26 cellular contexts compared by ENCODE assay signal in the genomic region with DNA sequence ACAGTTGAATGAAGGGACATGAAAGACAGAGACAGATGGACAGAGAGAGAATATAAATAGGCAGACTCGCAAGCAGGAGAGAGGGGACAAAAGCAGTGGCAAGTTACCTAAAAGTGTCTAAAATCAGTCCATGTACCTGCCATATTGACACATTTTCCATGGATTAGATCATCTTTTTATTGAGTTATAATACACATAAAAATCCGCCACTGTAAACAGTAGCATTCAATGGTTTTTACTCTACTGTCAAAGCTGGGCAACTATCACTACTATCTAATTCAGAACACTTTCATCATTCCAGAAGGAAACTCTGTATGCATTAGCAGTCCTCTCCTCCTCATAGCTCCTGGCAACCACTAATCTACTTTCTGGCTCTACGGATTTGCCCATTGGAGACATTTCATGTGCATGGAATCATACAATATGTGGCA. TPM values are rescaled to one million over a fixed set of nuclear protein-coding genes. Genes with fewer than 3 reads are reported as not detected.
A peak's percentile ranks its signal among the peaks of the same experiment; 100 is the strongest.
DNase-seq lines count a peak whose midpoint lies in the region; ATAC-seq and TF ChIP-seq lines count a peak whose summit lies in the region.
"Had no signal": no experiment of that assay in that cellular context is flagged by ENCODE, and none has a peak within 500 bp of the region (broad histone marks: within the 10 kb centered on the region; RNA-seq: fewer than 3 reads in every experiment).

No MANE protein-coding gene starts in this region.

- POLR2A ChIA-PET in activated CD4-positive, alpha-beta memory T cell treated with anti-CD3 and anti-CD28 coated beads for 36 hours (lab: Charles Lee) = interaction anchor here (1.8 kb wide), 1 partner anchor 10 kb away, joined by 9 read pairs; a partner anchor contains a TSS
- POLR2A ChIA-PET in A673 (lab: Charles Lee; ENCODE audit: low non-redundant PET) = no interaction called here

- H3K4me1 ChIP-seq in trophoblast cell (ENCODE audit: control insufficient read depth in 1 of 2, insufficient read depth in 2 of 2, low read length in 2 of 2) (no peaks in the 10 kb centered on the region), A673 (ENCODE audit: insufficient read depth, low read length, poor library complexity, severe bottlenecking) (no peaks in the 10 kb centered on the region)
- H3K4me1 ChIP-seq: BLaER1, Caco-2, Peyer's patch, SJCRH30 had no signal

- no peak overlapping the region for H2AFZ ChIP-seq in trophoblast cell (ENCODE audit: insufficient read depth, low read length, poor library complexity)

- H3K9ac ChIP-seq in trophoblast cell (ENCODE audit: low read length) = no peak overlapping the region
- H3K9ac ChIP-seq: BLaER1 had no signal

- no peak overlapping the region for H3K4me2 ChIP-seq in trophoblast cell (ENCODE audit: low read length)
- H3K4me2 ChIP-seq: BLaER1 had no signal

- no peak overlapping the region for H4K91ac ChIP-seq in trophoblast cell (ENCODE audit: low read depth, low read length)

- no peak overlapping the region for H3K23ac ChIP-seq in trophoblast cell (ENCODE audit: low read length)

- H2AK5ac ChIP-seq in trophoblast cell (ENCODE audit: low read length) = no peak overlapping the region

- no peak overlapping the region for H3K27ac ChIP-seq in trophoblast cell (ENCODE audit: low read depth, low read length)
- no peak overlapping the region for H3K27ac ChIP-seq in A673 (ENCODE audit: low read depth, low read length, poor library complexity, severe bottlenecking)
- H3K27ac ChIP-seq: BLaER1, SJCRH30 had no signal

- H3K4ac ChIP-seq in trophoblast cell (ENCODE audit: low read depth, low read length) = no peak overlapping the region

- BruUV-seq in A673 (replicated peaks; lab: Mats Ljungman, UMichigan) = no TSS peak

- peaks cover 11 to 16% of the 10 kb centered on the region in 2 donors for H3K36me3 Mint-ChIP-seq in activated T-cell treated with anti-CD3 and anti-CD28 coated beads, Interleukin-2, amount 50 U/mL, for 72 hours (ENCODE audit: insufficient read depth in 2 of 2)
- no peaks in the 10 kb centered on the region for H3K36me3 Mint-ChIP-seq in activated T-cell treated with anti-CD3 and anti-CD28 coated beads, Interleukin-2, amount 50 U/mL, for 4 hours (ENCODE audit: insufficient read depth)
- peaks cover 7% of the 10 kb centered on the region for H3K36me3 Mint-ChIP-seq in activated CD4-positive, alpha-beta memory T cell treated with anti-CD3 and anti-CD28 coated beads for 36 hours
- H3K36me3 Mint-ChIP-seq in immature natural killer cell = peaks cover 0 to 6% (median 0%) of the 10 kb centered on the region in 3 donors
- peaks cover 7% of the 10 kb centered on the region for H3K36me3 Mint-ChIP-seq in stimulated activated effector memory CD8-positive, alpha-beta T cell treated with anti-CD3 and anti-CD28 coated beads, Interleukin-12 subunit alpha, Interleukin-12 subunit beta, amount 100 ng/mL, for 72 hours

- CTCF ChIA-PET in activated CD4-positive, alpha-beta memory T cell treated with anti-CD3 and anti-CD28 coated beads for 36 hours (lab: Charles Lee) = interaction anchor here (1.6 kb wide), 1 partner anchor 9 kb away, joined by 7 read pairs; a partner anchor contains a TSS
- CTCF ChIA-PET in A673 (lab: Charles Lee) = no interaction called here

- H3K4me3 ChIP-seq in trophoblast cell (ENCODE audit: low read depth, low read length) (no peak overlapping the region), A673 (ENCODE audit: low read depth, low read length, poor library complexity, severe bottlenecking) (no peak overlapping the region)
- H3K4me3 ChIP-seq: BLaER1, Peyer's patch, SJCRH30 had no signal

- H3K4me3 Mint-ChIP-seq in activated T-cell treated with anti-CD3 and anti-CD28 coated beads, Interleukin-2, amount 50 U/mL, for 72 hours = peak overlapping the region; percentile 46 to 61
- no peak overlapping the region for H3K4me3 Mint-ChIP-seq in activated T-cell treated with anti-CD3 and anti-CD28 coated beads, Interleukin-2, amount 50 U/mL, for 4 hours
- no peak overlapping the region for H3K4me3 Mint-ChIP-seq in activated CD4-positive, alpha-beta memory T cell treated with anti-CD3 and anti-CD28 coated beads for 36 hours
- no peak overlapping the region for H3K4me3 Mint-ChIP-seq in immature natural killer cell
- no peak overlapping the region for H3K4me3 Mint-ChIP-seq in stimulated activated effector memory CD8-positive, alpha-beta T cell treated with anti-CD3 and anti-CD28 coated beads, Interleukin-12 subunit alpha, Interleukin-12 subunit beta, amount 100 ng/mL, for 72 hours
- H3K4me3 Mint-ChIP-seq: CD4-positive, alpha-beta T cell had no signal

- peaks cover 9 to 12% of the 10 kb centered on the region in 2 donors for H3K9me3 Mint-ChIP-seq in activated T-cell treated with anti-CD3 and anti-CD28 coated beads, Interleukin-2, amount 50 U/mL, for 72 hours
- H3K9me3 Mint-ChIP-seq in activated T-cell treated with anti-CD3 and anti-CD28 coated beads, Interleukin-2, amount 50 U/mL, for 4 hours = peaks cover 3% of the 10 kb centered on the region
- H3K9me3 Mint-ChIP-seq in activated CD4-positive, alpha-beta memory T cell treated with anti-CD3 and anti-CD28 coated beads for 36 hours = peaks cover 8% of the 10 kb centered on the region
- H3K9me3 Mint-ChIP-seq in immature natural killer cell = peaks cover 0 to 2% (median 0%) of the 10 kb centered on the region in 6 donors
- H3K9me3 Mint-ChIP-seq in stimulated activated effector memory CD8-positive, alpha-beta T cell treated with anti-CD3 and anti-CD28 coated beads, Interleukin-12 subunit alpha, Interleukin-12 subunit beta, amount 100 ng/mL, for 72 hours = no peaks in the 10 kb centered on the region
- H3K9me3 Mint-ChIP-seq: CD4-positive, alpha-beta T cell had no signal

- no peak overlapping the region for H3K18ac ChIP-seq in trophoblast cell (ENCODE audit: low read length)

- no peaks in the 10 kb centered on the region for H3K36me3 ChIP-seq in trophoblast cell (ENCODE audit: control insufficient read depth in 1 of 2, insufficient read depth in 2 of 2, low read length in 2 of 2)
- H3K36me3 ChIP-seq in A673 (ENCODE audit: insufficient read depth, low read length, poor library complexity, severe bottlenecking) = no peaks in the 10 kb centered on the region
- H3K36me3 ChIP-seq: BLaER1, Peyer's patch, SJCRH30 had no signal

- H2BK5ac ChIP-seq in trophoblast cell (ENCODE audit: low read depth, low read length, poor library complexity) = no peak overlapping the region

- H3K27me3 Mint-ChIP-seq in activated T-cell treated with anti-CD3 and anti-CD28 coated beads, Interleukin-2, amount 50 U/mL, for 72 hours (ENCODE audit: low read depth) = peaks cover 8% of the 10 kb centered on the region
- H3K27me3 Mint-ChIP-seq in activated T-cell treated with anti-CD3 and anti-CD28 coated beads, Interleukin-2, amount 50 U/mL, for 4 hours (ENCODE audit: low read depth) = no peaks in the 10 kb centered on the region
- peaks cover 2% of the 10 kb centered on the region for H3K27me3 Mint-ChIP-seq in activated CD4-positive, alpha-beta memory T cell treated with anti-CD3 and anti-CD28 coated beads for 36 hours
- H3K27me3 Mint-ChIP-seq in immature natural killer cell (ENCODE audit: low read depth in 3 of 3) = peaks cover 4 to 7% (median 6%) of the 10 kb centered on the region in 3 donors
- H3K27me3 Mint-ChIP-seq: CD4-positive, alpha-beta T cell had no signal

- WGBS in trophoblast cell (ENCODE audit: extremely low coverage, insufficient coverage, insufficient read length) = no CpG with 5 or more reads among the region's 3 CpGs

- H2BK12ac ChIP-seq in trophoblast cell (ENCODE audit: low read length) = no peak overlapping the region

- no peak overlapping the region for H2BK120ac ChIP-seq in trophoblast cell (ENCODE audit: insufficient read depth, low read length, poor library complexity)

- intact Hi-C loops in activated CD4-positive, alpha-beta memory T cell treated with anti-CD3 and anti-CD28 coated beads for 36 hours (cut with micrococcal nuclease) = loop anchor here (10.0 kb wide), 1 partner anchor 681 kb away; no protein-coding TSS in a partner anchor
- intact Hi-C loops in A673 (cut with micrococcal nuclease; ENCODE audit: unreplicated experiment) = no loop called here

- H3K14ac ChIP-seq in trophoblast cell (ENCODE audit: low read length) = no peak overlapping the region

- no peak overlapping the region for H4K12ac ChIP-seq in trophoblast cell (ENCODE audit: low read depth, low read length)

- H3K4me1 Mint-ChIP-seq in activated T-cell treated with anti-CD3 and anti-CD28 coated beads, Interleukin-2, amount 50 U/mL, for 72 hours (ENCODE audit: low read depth) = peaks cover 27% of the 10 kb centered on the region
- H3K4me1 Mint-ChIP-seq in activated T-cell treated with anti-CD3 and anti-CD28 coated beads, Interleukin-2, amount 50 U/mL, for 4 hours (ENCODE audit: low read depth) = peaks cover 13% of the 10 kb centered on the region
- peaks cover 13% of the 10 kb centered on the region for H3K4me1 Mint-ChIP-seq in activated CD4-positive, alpha-beta memory T cell treated with anti-CD3 and anti-CD28 coated beads for 36 hours (ENCODE audit: low read depth)
- peaks cover 18 to 24% of the 10 kb centered on the region in 2 donors for H3K4me1 Mint-ChIP-seq in immature natural killer cell
- H3K4me1 Mint-ChIP-seq in stimulated activated effector memory CD8-positive, alpha-beta T cell treated with anti-CD3 and anti-CD28 coated beads, Interleukin-12 subunit alpha, Interleukin-12 subunit beta, amount 100 ng/mL, for 72 hours = peaks cover 22% of the 10 kb centered on the region

- DNase-seq in activated T-cell treated with anti-CD3 and anti-CD28 coated beads, Interleukin-2, amount 50 U/mL, for 72 hours = no peak
- no peak for DNase-seq in activated T-cell treated with anti-CD3 and anti-CD28 coated beads, Interleukin-2, amount 50 U/mL, for 4 hours
- DNase-seq in activated CD4-positive, alpha-beta memory T cell treated with anti-CD3 and anti-CD28 coated beads for 36 hours = no peak
- DNase-seq in immature natural killer cell (no peak), GM03348 (ENCODE audit: low spot score) (no peak), trophoblast cell (no peak), A673 (ENCODE audit: low spot score) (no peak)
- DNase-seq in stimulated activated effector memory CD8-positive, alpha-beta T cell treated with anti-CD3 and anti-CD28 coated beads, Interleukin-12 subunit alpha, Interleukin-12 subunit beta, amount 100 ng/mL, for 72 hours (ENCODE audit: low spot score in 2 of 2) = no peak
- DNase-seq: ACHN; Caco-2; CD4-positive, alpha-beta T cell; DMS 273 treated with DMSO at 0.1 percent for 48 hours; DND-41; IMR-90; Karpas-422; NCI-H1417; NCI-H1694 treated with DMSO at 0.1 percent for 48 hours; NCI-H2081 treated with DMSO at 0.1 percent for 48 hours; NCI-H2171 treated with DMSO at 0.1 percent for 48 hours; NCI-H524 treated with DMSO at 0.1 percent for 48 hours; NCI-H82; Peyer's patch had no signal

- no peak for ATAC-seq in activated T-cell treated with anti-CD3 and anti-CD28 coated beads, Interleukin-2, amount 50 U/mL, for 72 hours (replicated peaks in 1 of 2)
- no peak for ATAC-seq in activated T-cell treated with anti-CD3 and anti-CD28 coated beads, Interleukin-2, amount 50 U/mL, for 4 hours
- ATAC-seq in stimulated activated effector memory CD8-positive, alpha-beta T cell treated with anti-CD3 and anti-CD28 coated beads, Interleukin-12 subunit alpha, Interleukin-12 subunit beta, amount 100 ng/mL, for 72 hours = no peak
- ATAC-seq: HCT116 had no signal

- no peaks in the 10 kb centered on the region for H3K79me2 ChIP-seq in trophoblast cell (ENCODE audit: control insufficient read depth, insufficient read depth, low read length, poor library complexity)

- H3K27me3 ChIP-seq in trophoblast cell (ENCODE audit: insufficient read depth, low read length) (no peaks in the 10 kb centered on the region), A673 (replicated peaks; ENCODE audit: insufficient read depth, low read depth, low read length, poor library complexity) (no peaks in the 10 kb centered on the region)
- H3K27me3 ChIP-seq: BLaER1, Peyer's patch, SJCRH30 had no signal

- TF ChIP-seq CTCF in A673 (conservative IDR thresholded peaks at IDR 0.05; ENCODE audit: low read depth, low read length) = no peak

- no peaks in the 10 kb centered on the region for H3K79me1 ChIP-seq in trophoblast cell (ENCODE audit: low read length)

- peak overlapping the region; percentile 86 for H3K27ac Mint-ChIP-seq in activated T-cell treated with anti-CD3 and anti-CD28 coated beads, Interleukin-2, amount 50 U/mL, for 72 hours
- H3K27ac Mint-ChIP-seq in activated CD4-positive, alpha-beta memory T cell treated with anti-CD3 and anti-CD28 coated beads for 36 hours = peak overlapping the region; percentile 57
- H3K27ac Mint-ChIP-seq in immature natural killer cell = peak overlapping the region in 5 of 6 donors; percentile 37 to 81 (median 79)
- peak overlapping the region; percentile 12 for H3K27ac Mint-ChIP-seq in stimulated activated effector memory CD8-positive, alpha-beta T cell treated with anti-CD3 and anti-CD28 coated beads, Interleukin-12 subunit alpha, Interleukin-12 subunit beta, amount 100 ng/mL, for 72 hours
- H3K27ac Mint-ChIP-seq: CD4-positive, alpha-beta T cell had no signal

- H4K8ac ChIP-seq in trophoblast cell (ENCODE audit: low read depth, low read length) = no peak overlapping the region

- no peaks in the 10 kb centered on the region for H3K9me3 ChIP-seq in trophoblast cell (ENCODE audit: insufficient read depth, low read depth, low read length)
- H3K9me3 ChIP-seq in A673 (ENCODE audit: low read depth, low read length, poor library complexity, severe bottlenecking) = no peaks in the 10 kb centered on the region
- H3K9me3 ChIP-seq: Caco-2, Peyer's patch, SJCRH30 had no signal

RNA-seq across cellular contexts. Expression of a gene that starts 10.1 kb away (rescaled TPM):
- total RNA-seq in activated T-cell treated with anti-CD3 and anti-CD28 coated beads, Interleukin-2, amount 50 U/mL, for 72 hours = under 1 TPM in 1 of 2 donors, not detected in 1; 0.22 TPM
- total RNA-seq in activated T-cell treated with anti-CD3 and anti-CD28 coated beads, Interleukin-2, amount 50 U/mL, for 4 hours = under 1 TPM in 2 of 3 donors, not detected in 1; 0.08 to 0.43 TPM
- not detected for total RNA-seq in activated CD4-positive, alpha-beta memory T cell treated with anti-CD3 and anti-CD28 coated beads for 36 hours
- not detected for polyA plus RNA-seq in immature natural killer cell
- 0.07 and 0.15 TPM in 2 replicates for polyA plus RNA-seq in trophoblast cell (2013)
- 0.37 and 0.83 TPM in 2 replicates for total RNA-seq in A673 (2021)
- total RNA-seq: Caco-2, IMR-90, MCF 10A, Peyer's patch, SJCRH30 had no signal
- polyA plus RNA-seq: IMR-90 had no signal

RNA-seq across cellular contexts. Expression of a gene that starts 10.1 kb away (rescaled TPM):
- 1 to 10 TPM; 3.4 to 4.4 TPM for total RNA-seq in activated T-cell treated with anti-CD3 and anti-CD28 coated beads, Interleukin-2, amount 50 U/mL, for 72 hours
- 1 to 10 TPM; 2.7 to 4.6 (median 3.5) TPM for total RNA-seq in activated T-cell treated with anti-CD3 and anti-CD28 coated beads, Interleukin-2, amount 50 U/mL, for 4 hours
- total RNA-seq in activated CD4-positive, alpha-beta memory T cell treated with anti-CD3 and anti-CD28 coated beads for 36 hours = 1 to 10 TPM; 2.6 to 3.4 TPM
- 1 to 10 TPM; 2.5 to 4.5 (median 2.7) TPM for polyA plus RNA-seq in immature natural killer cell
- 1.9 TPM in 2 replicates for polyA plus RNA-seq in trophoblast cell (2013)
- total RNA-seq in A673 (2021) = 6.9 TPM in 2 replicates

RNA-seq across cellular contexts. Expression of a gene that starts 49.5 kb away (rescaled TPM):
- 1 to 10 TPM; 8.0 to 9.4 TPM for total RNA-seq in activated T-cell treated with anti-CD3 and anti-CD28 coated beads, Interleukin-2, amount 50 U/mL, for 72 hours
- total RNA-seq in activated T-cell treated with anti-CD3 and anti-CD28 coated beads, Interleukin-2, amount 50 U/mL, for 4 hours = 1 to 10 TPM; 3.7 to 4.5 (median 4.3) TPM
- 1 to 10 TPM; 3.1 to 3.9 TPM for total RNA-seq in activated CD4-positive, alpha-beta memory T cell treated with anti-CD3 and anti-CD28 coated beads for 36 hours
- 1 to 10 TPM; 1.3 to 2.6 (median 2.5) TPM for polyA plus RNA-seq in immature natural killer cell
- 6.9 and 7.2 TPM in 2 replicates for polyA plus RNA-seq in trophoblast cell (2013)
- 48.4 and 50.1 TPM in 2 replicates for total RNA-seq in A673 (2021)

Comparison
In these comparisons a context has a peak if more than half of its experiments do, and no peak if none do; other contexts are left out.
1. H3K4me3 Mint-ChIP-seq: peak in activated T-cell treated with anti-CD3 and anti-CD28 coated beads, Interleukin-2, amount 50 U/mL, for 72 hours (2 of 2); none in activated T-cell treated with anti-CD3 and anti-CD28 coated beads, Interleukin-2, amount 50 U/mL, for 4 hours (single experiment), activated CD4-positive, alpha-beta memory T cell treated with anti-CD3 and anti-CD28 coated beads for 36 hours (single experiment), immature natural killer cell (0 of 5) and stimulated activated effector memory CD8-positive, alpha-beta T cell treated with anti-CD3 and anti-CD28 coated beads, Interleukin-12 subunit alpha, Interleukin-12 subunit beta, amount 100 ng/mL, for 72 hours (single experiment).
2. H3K27ac Mint-ChIP-seq: peak in every context shown above with its lines; median percentile 86 in activated T-cell treated with anti-CD3 and anti-CD28 coated beads, Interleukin-2, amount 50 U/mL, for 72 hours; 79 in immature natural killer cell; 57 in activated CD4-positive, alpha-beta memory T cell treated with anti-CD3 and anti-CD28 coated beads for 36 hours; 12 in stimulated activated effector memory CD8-positive, alpha-beta T cell treated with anti-CD3 and anti-CD28 coated beads, Interleukin-12 subunit alpha, Interleukin-12 subunit beta, amount 100 ng/mL, for 72 hours.